In genomic region chr4:9924750-9925149, GRCh38 we compare ENCODE assay signal across 16 cellular contexts.
A peak's percentile ranks its signal among the peaks of the same experiment; 100 is the strongest.
DNase-seq lines count a peak whose midpoint lies in the region; ATAC-seq and TF ChIP-seq lines count a peak whose summit lies in the region.
"Had no signal": no experiment of that assay in that cellular context is flagged by ENCODE, and none has a peak within 500 bp of the region (broad histone marks: within the 10 kb centered on the region; RNA-seq: fewer than 3 reads in every experiment).

No MANE protein-coding gene starts in this region.

- POLR2A ChIA-PET in RWPE1 (lab: Yijun Ruan, JAX; ENCODE audit: low non-redundant PET) = no interaction called here

- peak overlapping the region; percentile 76 for H3K27ac ChIP-seq in RWPE1
- H3K27ac ChIP-seq: coronary artery, pancreas had no signal

- DNase-seq in DMS 273 treated with DMSO at 0.1 percent for 48 hours (lab: John Stamatoyannopoulos, UW) (peak; percentile 82), M059J (ENCODE audit: low read depth) (peak; percentile 61), RWPE1 (ENCODE audit: low spot score) (peak; percentile 81), kidney tubule cell (ENCODE audit: low spot score) (peak; percentile 89), SKM-1 (lab: John Stamatoyannopoulos, UW; ENCODE audit: unreplicated experiment) (no peak), NCI-H226 (no peak)
- DNase-seq: activated CD8-positive, alpha-beta memory T cell treated with anti-CD3 and anti-CD28 coated beads for 24 hours; activated naive CD4-positive, alpha-beta T cell treated with anti-CD3 and anti-CD28 coated beads, Interleukin-2, amount 50 U/mL, for 16 hours; CD4-positive, alpha-beta memory T cell; HFFc6; pancreas; stimulated activated naive CD4-positive, alpha-beta T cell; T1000 had no signal

- CTCF ChIA-PET in RWPE1 (lab: Yijun Ruan, JAX) = no interaction called here

- ATAC-seq in GM18511 (IDR thresholded peaks at IDR 0.05; ENCODE audit: unreplicated experiment) = no peak
- no peak for ATAC-seq in GM18870 (IDR thresholded peaks at IDR 0.05; ENCODE audit: unreplicated experiment)

- TF ChIP-seq CTCF in RWPE1 (conservative IDR thresholded peaks at IDR 0.05; ENCODE audit: low read depth) = no peak

Comparison
In these comparisons a context has a peak if more than half of its experiments do, and no peak if none do; other contexts are left out.
1. DNase-seq: peak in DMS 273 treated with DMSO at 0.1 percent for 48 hours (single experiment), M059J (single experiment), RWPE1 (single experiment) and kidney tubule cell (single experiment); none in SKM-1 (single experiment) and NCI-H226 (single experiment).